Comparison of ENCODE assay signal across 1 cellular context in genomic region chr2:159897720-159898119, GRCh38.
TF ChIP-seq lines count a peak whose summit lies in the region.

No MANE protein-coding gene starts in this region.

TF ChIP-seq in K562, 482 proteins besides CTCF, POLR2A, EP300 and RAD21:
- TF ChIP-seq C11orf30 (IDR thresholded peaks at IDR 0.05; ENCODE audit: low read depth) (peak; percentile 12; the same call in 1 of the 2 replicates), ZBTB8A (IDR thresholded peaks at IDR 0.05; ENCODE audit: partially characterized antibody) (no peak)
